ENCODE assay signal across 13 cellular contexts in genomic region chr6:75933387-75933975, GRCh38.
"Had no signal": no experiment of that assay in that cellular context is flagged by ENCODE, and none has a peak within 500 bp of the region (broad histone marks: within the 10 kb centered on the region; RNA-seq: fewer than 3 reads in every experiment).

No MANE protein-coding gene starts in this region.

- H3K27me3 ChIP-seq: sigmoid colon, upper lobe of left lung had no signal

- ATAC-seq: activated T-helper 17 cell treated with anti-CD3 and anti-CD28 coated beads, Interleukin-2, amount 50 U/mL, for 72 hours; natural killer cell; stimulated activated naive B cell treated with anti-CD40 and anti-IgM and Interleukin-4, amounts not matched to agents 10 μg/mL and 1 μg/mL and 100 μg/mL, for 72 hours; T-helper 17 cell had no signal

- DNase-seq: activated B cell treated with CpG ODN at 0.5 μM for 24 hours; activated CD4-positive, alpha-beta T cell treated with anti-CD3 and anti-CD28 coated beads, Interleukin-2, amount 10 ng/mL, durations not matched to agents 7 days and 5 days; activated CD8-positive, alpha-beta memory T cell treated with anti-CD3 and anti-CD28 coated beads for 24 hours; activated naive CD4-positive, alpha-beta T cell treated with anti-CD3 and anti-CD28 coated beads for 36 hours; effector CD8-positive, alpha-beta T cell; natural killer cell; occipital lobe; sigmoid colon; stimulated activated CD4-positive, alpha-beta T cell treated with anti-CD3 and anti-CD28 coated beads, Interleukin-2, amount 100 ng/mL, for 24 hours; stimulated activated naive B cell treated with anti-CD40 and anti-IgM and Interleukin-4, amounts not matched to agents 10 μg/mL and 1 μg/mL and 100 μg/mL, for 72 hours; T-helper 17 cell; upper lobe of left lung had no signal

- H3K27ac ChIP-seq: sigmoid colon, upper lobe of left lung had no signal

- H3K4me3 ChIP-seq: sigmoid colon, upper lobe of left lung had no signal

- H3K36me3 ChIP-seq: sigmoid colon, upper lobe of left lung had no signal

- H3K9me3 ChIP-seq: sigmoid colon, upper lobe of left lung had no signal
